In genomic region chr12:131355688-131356245, GRCh38 we compare ENCODE assay signal across 33 cellular contexts.
"Had no signal": no experiment of that assay in that cellular context is flagged by ENCODE, and none has a peak within 500 bp of the region (broad histone marks: within the 10 kb centered on the region; RNA-seq: fewer than 3 reads in every experiment).

No MANE protein-coding gene starts in this region.

- H3K36me3 Mint-ChIP-seq: activated CD8-positive, alpha-beta memory T cell treated with anti-CD3 and anti-CD28 coated beads, Interleukin-2, amount 10 ng/mL, durations not matched to agents 7 days and 5 days; activated naive CD4-positive, alpha-beta T cell treated with anti-CD3 and anti-CD28 coated beads, Interleukin-2, amount 50 U/mL, for 24 hours; T-cell had no signal

- H3K4me3 Mint-ChIP-seq: activated B cell treated with CpG ODN at 0.5 μM for 24 hours; activated CD4-positive, alpha-beta memory T cell treated with anti-CD3 and anti-CD28 coated beads, Interleukin-2, amount 10 ng/mL, durations not matched to agents 7 days and 5 days; activated CD8-positive, alpha-beta memory T cell treated with anti-CD3 and anti-CD28 coated beads, Interleukin-2, amount 10 ng/mL, durations not matched to agents 7 days and 5 days; activated naive CD4-positive, alpha-beta T cell treated with anti-CD3 and anti-CD28 coated beads, Interleukin-2, amount 50 U/mL, for 24 hours; T-cell had no signal

- H3K9ac ChIP-seq: KMS-11 had no signal

- H3K4me1 Mint-ChIP-seq: activated B cell treated with CpG ODN at 0.5 μM for 24 hours; activated CD4-positive, alpha-beta memory T cell treated with anti-CD3 and anti-CD28 coated beads, Interleukin-2, amount 10 ng/mL, durations not matched to agents 7 days and 5 days; activated CD8-positive, alpha-beta memory T cell treated with anti-CD3 and anti-CD28 coated beads, Interleukin-2, amount 10 ng/mL, durations not matched to agents 7 days and 5 days; activated naive CD4-positive, alpha-beta T cell treated with anti-CD3 and anti-CD28 coated beads, Interleukin-2, amount 50 U/mL, for 24 hours; T-cell had no signal

- H3K27ac Mint-ChIP-seq: activated B cell treated with CpG ODN at 0.5 μM for 24 hours; activated CD4-positive, alpha-beta memory T cell treated with anti-CD3 and anti-CD28 coated beads, Interleukin-2, amount 10 ng/mL, durations not matched to agents 7 days and 5 days; activated CD8-positive, alpha-beta memory T cell treated with anti-CD3 and anti-CD28 coated beads, Interleukin-2, amount 10 ng/mL, durations not matched to agents 7 days and 5 days; activated naive CD4-positive, alpha-beta T cell treated with anti-CD3 and anti-CD28 coated beads, Interleukin-2, amount 50 U/mL, for 24 hours; T-cell had no signal

- H3K27ac ChIP-seq: adrenal gland, brain microvascular endothelial cell, KMS-11, PC-9, RWPE1, VCaP had no signal

- H3K9me3 Mint-ChIP-seq: activated CD4-positive, alpha-beta memory T cell treated with anti-CD3 and anti-CD28 coated beads, Interleukin-2, amount 10 ng/mL, durations not matched to agents 7 days and 5 days; activated naive CD4-positive, alpha-beta T cell treated with anti-CD3 and anti-CD28 coated beads, Interleukin-2, amount 50 U/mL, for 24 hours; T-cell had no signal

- ATAC-seq: activated CD8-positive, alpha-beta memory T cell treated with anti-CD3 and anti-CD28 coated beads, Interleukin-2, amount 10 ng/mL, durations not matched to agents 7 days and 5 days; Right ventricle myocardium inferior; SK-N-SH treated with all-trans-retinoic acid at 6 μM for 48 hours; T-cell had no signal

- H3K4me3 ChIP-seq: adrenal gland, PC-9 had no signal

- H3K27me3 Mint-ChIP-seq: activated naive CD4-positive, alpha-beta T cell treated with anti-CD3 and anti-CD28 coated beads, Interleukin-2, amount 50 U/mL, for 24 hours had no signal

- DNase-seq: activated B cell treated with CpG ODN at 0.5 μM for 24 hours; activated CD4-positive, alpha-beta memory T cell treated with anti-CD3 and anti-CD28 coated beads, Interleukin-2, amount 10 ng/mL, durations not matched to agents 7 days and 5 days; activated CD4-positive, alpha-beta T cell treated with anti-CD3 and anti-CD28 coated beads for 48 hours; activated CD4-positive, CD25-positive, alpha-beta regulatory T cell treated with anti-CD3 and anti-CD28 coated beads, Interleukin-2, amount 50 U/mL, for 72 hours; activated CD8-positive, alpha-beta memory T cell treated with anti-CD3 and anti-CD28 coated beads for 24 hours; activated CD8-positive, alpha-beta memory T cell treated with anti-CD3 and anti-CD28 coated beads, Interleukin-2, amount 10 ng/mL, durations not matched to agents 7 days and 5 days; activated CD8-positive, alpha-beta memory T cell treated with anti-CD3 and anti-CD28 coated beads, Interleukin-2, amount 50 U/mL, for 48 hours; activated gamma-delta T cell; activated naive CD4-positive, alpha-beta T cell treated with Interleukin-2 at 50 U/mL for 16 hours; activated T-cell treated with anti-CD3 and anti-CD28 coated beads, Interleukin-2, amount 50 U/mL, for 48 hours; adrenal gland; brain microvascular endothelial cell; MM.1S; MV-4-11; NCI-H1092; NCI-H1436 treated with DMSO at 0.1 percent for 48 hours; NCI-H1694 treated with DMSO at 0.1 percent for 48 hours; NCI-H2029; NCI-H510A; NCI-H526; NCI-H748 treated with DMSO at 0.1 percent for 48 hours; NK-92 treated with Interleukin-12 subunit alpha and Interleukin-12 subunit beta, amount 100 ng/mL, for 24 hours; PC-9; SIG-M5; T-cell; T-helper 2 cell; T-helper 9 cell had no signal

- H3K9me3 ChIP-seq: adrenal gland had no signal

- H3K27me3 ChIP-seq: adrenal gland, brain microvascular endothelial cell had no signal

- H3K4me2 ChIP-seq: KMS-11, PC-9 had no signal

- H3K36me3 ChIP-seq: adrenal gland, brain microvascular endothelial cell had no signal

- H2AFZ ChIP-seq: PC-9 had no signal

- H3K4me1 ChIP-seq: adrenal gland had no signal
